ENCODE assay signal across 17 cellular contexts in the genomic region with DNA sequence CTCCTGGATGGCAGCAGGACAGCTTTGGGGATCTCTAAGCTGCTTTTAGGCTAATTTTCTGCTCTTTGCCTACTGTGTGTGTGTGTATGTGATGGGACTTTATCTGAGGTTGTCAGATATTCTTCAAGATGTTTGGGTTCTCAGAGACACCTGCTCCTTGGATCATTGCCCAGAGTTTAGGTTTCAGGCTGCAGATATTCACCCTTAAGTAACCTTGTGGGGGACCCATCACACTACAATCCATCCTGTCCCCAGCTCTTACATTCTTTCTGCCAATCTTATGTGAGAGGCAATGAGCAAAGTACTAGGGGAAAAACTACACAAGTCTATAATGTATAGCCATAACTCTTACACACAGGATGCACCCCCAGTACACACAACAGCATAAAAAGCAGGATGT.
DNase-seq lines count a peak whose midpoint lies in the region; ATAC-seq and TF ChIP-seq lines count a peak whose summit lies in the region.
"Had no signal": no experiment of that assay in that cellular context is flagged by ENCODE, and none has a peak within 500 bp of the region (broad histone marks: within the 10 kb centered on the region; RNA-seq: fewer than 3 reads in every experiment).

No MANE protein-coding gene starts in this region.

- H3K27me3 ChIP-seq in DOHH2 (ENCODE audit: control insufficient read depth, low read length) (no peaks in the 10 kb centered on the region), ascending aorta (no peaks in the 10 kb centered on the region)
- H3K27me3 ChIP-seq: body of pancreas had no signal

- peak; percentile 49 for ATAC-seq in GM19351 (IDR thresholded peaks at IDR 0.05; ENCODE audit: unreplicated experiment)
- ATAC-seq in HG02588 (IDR thresholded peaks at IDR 0.05; ENCODE audit: unreplicated experiment) = peak; percentile 73
- ATAC-seq in HG03175 (IDR thresholded peaks at IDR 0.05; ENCODE audit: unreplicated experiment) = peak; percentile 64
- ATAC-seq in activated CD8-positive, alpha-beta T cell treated with anti-CD3 and anti-CD28 coated beads, Interleukin-2, amount 10 ng/mL, durations not matched to agents 7 days and 5 days = no peak
- ATAC-seq in GM18867 (IDR thresholded peaks at IDR 0.05; ENCODE audit: unreplicated experiment) = no peak
- ATAC-seq: body of pancreas had no signal

- H4K20me1 ChIP-seq in DOHH2 (ENCODE audit: control insufficient read depth, insufficient read depth, low read depth, low read length) = no peaks in the 10 kb centered on the region

- no peak overlapping the region for H3K4me3 Mint-ChIP-seq in activated CD8-positive, alpha-beta T cell treated with anti-CD3 and anti-CD28 coated beads, Interleukin-2, amount 10 ng/mL, durations not matched to agents 7 days and 5 days
- no peak overlapping the region for H3K4me3 Mint-ChIP-seq in activated naive CD4-positive, alpha-beta T cell treated with anti-CD3 and anti-CD28 coated beads, Interleukin-2, amount 10 ng/mL, durations not matched to agents 7 days and 5 days
- H3K4me3 Mint-ChIP-seq: H9; T-helper 2 cell treated with Interferon-gamma antibody and Interleukin-4, amounts not matched to agents 5 μg/mL and 100 μg/mL, for 36 hours had no signal

- H3K27ac Mint-ChIP-seq in activated CD8-positive, alpha-beta T cell treated with anti-CD3 and anti-CD28 coated beads, Interleukin-2, amount 10 ng/mL, durations not matched to agents 7 days and 5 days = no peak overlapping the region
- no peak overlapping the region for H3K27ac Mint-ChIP-seq in activated naive CD4-positive, alpha-beta T cell treated with anti-CD3 and anti-CD28 coated beads, Interleukin-2, amount 10 ng/mL, durations not matched to agents 7 days and 5 days
- H3K27ac Mint-ChIP-seq: activated T-helper 2 cell treated with anti-CD3 and anti-CD28 coated beads, Interferon-gamma antibody, Interleukin-2, Interleukin-4, amounts not matched to agents 10 μg/mL and 5 μg/mL and 100 μg/mL, durations not matched to agents 14 hours and 24 hours and 36 hours; progenitor cell of endocrine pancreas; T-helper 2 cell treated with Interferon-gamma antibody and Interleukin-4, amounts not matched to agents 5 μg/mL and 100 μg/mL, for 36 hours had no signal

- H3K9me2 ChIP-seq in DOHH2 (replicated peaks; ENCODE audit: control insufficient read depth, low read length) = no peaks in the 10 kb centered on the region

- peaks cover 38% of the 10 kb centered on the region for H3K4me1 ChIP-seq in DOHH2 (ENCODE audit: control insufficient read depth, low read length)
- H3K4me1 ChIP-seq in ascending aorta = no peaks in the 10 kb centered on the region
- H3K4me1 ChIP-seq: Caco-2 had no signal

- peaks cover 4% of the 10 kb centered on the region for H3K9me3 Mint-ChIP-seq in activated CD8-positive, alpha-beta T cell treated with anti-CD3 and anti-CD28 coated beads, Interleukin-2, amount 10 ng/mL, durations not matched to agents 7 days and 5 days (ENCODE audit: insufficient read depth)
- H3K9me3 Mint-ChIP-seq in activated naive CD4-positive, alpha-beta T cell treated with anti-CD3 and anti-CD28 coated beads, Interleukin-2, amount 10 ng/mL, durations not matched to agents 7 days and 5 days = peaks cover 9% of the 10 kb centered on the region
- H3K9me3 Mint-ChIP-seq: H9 had no signal

- peak overlapping the region; percentile 4; the same call in 1 of the 2 replicates for H3K27ac ChIP-seq in DOHH2 (ENCODE audit: low read depth, low read length)
- no peak overlapping the region for H3K27ac ChIP-seq in ascending aorta

- no peak for TF ChIP-seq CTCF in DOHH2 (IDR thresholded peaks at IDR 0.05; ENCODE audit: low read depth, low read length, poor library complexity, severe bottlenecking)
- no peak for TF ChIP-seq CTCF in ascending aorta (IDR thresholded peaks at IDR 0.05)

- CTCF ChIA-PET in activated CD8-positive, alpha-beta T cell treated with anti-CD3 and anti-CD28 coated beads, Interleukin-2, amount 10 ng/mL, durations not matched to agents 7 days and 5 days (lab: Charles Lee) = no interaction called here
- CTCF ChIA-PET in activated naive CD4-positive, alpha-beta T cell treated with anti-CD3 and anti-CD28 coated beads, Interleukin-2, amount 10 ng/mL, durations not matched to agents 7 days and 5 days (lab: Charles Lee) = no interaction called here

- POLR2A ChIA-PET in activated CD8-positive, alpha-beta T cell treated with anti-CD3 and anti-CD28 coated beads, Interleukin-2, amount 10 ng/mL, durations not matched to agents 7 days and 5 days (lab: Charles Lee) = no interaction called here

- no peaks in the 10 kb centered on the region for H3K4me1 Mint-ChIP-seq in activated CD8-positive, alpha-beta T cell treated with anti-CD3 and anti-CD28 coated beads, Interleukin-2, amount 10 ng/mL, durations not matched to agents 7 days and 5 days (ENCODE audit: low read depth)
- peaks cover 4% of the 10 kb centered on the region for H3K4me1 Mint-ChIP-seq in activated naive CD4-positive, alpha-beta T cell treated with anti-CD3 and anti-CD28 coated beads, Interleukin-2, amount 10 ng/mL, durations not matched to agents 7 days and 5 days
- H3K4me1 Mint-ChIP-seq: H9 had no signal

- DNase-seq in activated CD8-positive, alpha-beta T cell treated with anti-CD3 and anti-CD28 coated beads, Interleukin-2, amount 10 ng/mL, durations not matched to agents 7 days and 5 days = no peak
- no peak for DNase-seq in activated naive CD4-positive, alpha-beta T cell treated with anti-CD3 and anti-CD28 coated beads, Interleukin-2, amount 10 ng/mL, durations not matched to agents 7 days and 5 days
- DNase-seq in ascending aorta (ENCODE audit: low spot score in 2 of 2) = no peak
- DNase-seq: body of pancreas; Caco-2; effector CD4-positive, alpha-beta T cell; H9; NCI-H1048; stimulated activated CD4-positive, alpha-beta T cell treated with anti-CD3 and anti-CD28 coated beads, Interleukin-2, amount 100 ng/mL, for 24 hours had no signal

- H3K36me3 Mint-ChIP-seq in activated CD8-positive, alpha-beta T cell treated with anti-CD3 and anti-CD28 coated beads, Interleukin-2, amount 10 ng/mL, durations not matched to agents 7 days and 5 days (ENCODE audit: low read depth) = no peaks in the 10 kb centered on the region
- no peaks in the 10 kb centered on the region for H3K36me3 Mint-ChIP-seq in activated naive CD4-positive, alpha-beta T cell treated with anti-CD3 and anti-CD28 coated beads, Interleukin-2, amount 10 ng/mL, durations not matched to agents 7 days and 5 days

- H3F3A ChIP-seq in DOHH2 (ENCODE audit: control insufficient read depth, insufficient read depth) = no peaks in the 10 kb centered on the region

- H3K4me3 ChIP-seq in DOHH2 (ENCODE audit: low read length) = no peak overlapping the region
- H3K4me3 ChIP-seq in ascending aorta = no peak overlapping the region
- H3K4me3 ChIP-seq: body of pancreas had no signal

- H3K27me3 Mint-ChIP-seq in activated CD8-positive, alpha-beta T cell treated with anti-CD3 and anti-CD28 coated beads, Interleukin-2, amount 10 ng/mL, durations not matched to agents 7 days and 5 days (ENCODE audit: low read depth) = no peaks in the 10 kb centered on the region
- H3K27me3 Mint-ChIP-seq in activated naive CD4-positive, alpha-beta T cell treated with anti-CD3 and anti-CD28 coated beads, Interleukin-2, amount 10 ng/mL, durations not matched to agents 7 days and 5 days = no peaks in the 10 kb centered on the region
- H3K27me3 Mint-ChIP-seq: progenitor cell of endocrine pancreas had no signal

- peaks cover 5% of the 10 kb centered on the region; the same call in 1 of the 2 replicates for H3K9me3 ChIP-seq in DOHH2 (ENCODE audit: control insufficient read depth, insufficient read depth, low read length)
- H3K9me3 ChIP-seq in ascending aorta = no peaks in the 10 kb centered on the region
- H3K9me3 ChIP-seq: body of pancreas, Caco-2 had no signal

- intact Hi-C loops in ascending aorta (cut with DNase I) = no loop called here

- H3K79me2 ChIP-seq in DOHH2 (ENCODE audit: control insufficient read depth, low read length) = no peaks in the 10 kb centered on the region

- H3K36me3 ChIP-seq in DOHH2 (ENCODE audit: control insufficient read depth, low read length) (no peaks in the 10 kb centered on the region), ascending aorta (no peaks in the 10 kb centered on the region)

- peak overlapping the region; percentile 38 for H3K4me2 ChIP-seq in DOHH2 (ENCODE audit: low read length)

Comparison
In these comparisons a context has a peak if more than half of its experiments do, and no peak if none do; other contexts are left out.
1. ATAC-seq: peak in GM19351 (single experiment), HG02588 (single experiment) and HG03175 (single experiment); none in activated CD8-positive, alpha-beta T cell treated with anti-CD3 and anti-CD28 coated beads, Interleukin-2, amount 10 ng/mL, durations not matched to agents 7 days and 5 days (single experiment) and GM18867 (single experiment).